Comparison of ENCODE assay signal across 24 cellular contexts in genomic region chr5:167593706-167594105, GRCh38.
"Had no signal": no experiment of that assay in that cellular context is flagged by ENCODE, and none has a peak within 500 bp of the region (broad histone marks: within the 10 kb centered on the region; RNA-seq: fewer than 3 reads in every experiment).

No MANE protein-coding gene starts in this region.

- H3K9me3 ChIP-seq: colonic mucosa, esophagus muscularis mucosa, esophagus squamous epithelium, gastrocnemius medialis, gastroesophageal sphincter, heart left ventricle, heart right ventricle had no signal

- H3K4me1 ChIP-seq: colonic mucosa, esophagus muscularis mucosa, esophagus squamous epithelium, foreskin keratinocyte, gastrocnemius medialis, gastroesophageal sphincter, heart left ventricle, heart right ventricle had no signal

- H3K27ac ChIP-seq: colonic mucosa, coronary artery, dorsolateral prefrontal cortex, epithelial cell of prostate, esophagus muscularis mucosa, esophagus squamous epithelium, foreskin keratinocyte, gastrocnemius medialis, gastroesophageal sphincter, heart left ventricle, heart right ventricle had no signal

- DNase-seq: colonic mucosa; cortex of kidney; dermis blood vessel endothelial cell; dorsolateral prefrontal cortex; effector CD4-positive, alpha-beta T cell; effector CD8-positive, alpha-beta T cell; effector memory CD4-positive, alpha-beta T cell; effector memory CD8-positive, alpha-beta T cell; endodermal cell; erythroblast; esophagus squamous epithelium; foreskin fibroblast; foreskin keratinocyte; foreskin melanocyte; gastrocnemius medialis; glutamatergic neuron; head of caudate nucleus; heart left ventricle; heart right ventricle had no signal

- H3K4me3 ChIP-seq: colonic mucosa, coronary artery, dorsolateral prefrontal cortex, esophagus muscularis mucosa, esophagus squamous epithelium, gastrocnemius medialis, gastroesophageal sphincter, heart left ventricle, heart right ventricle had no signal

- ATAC-seq: effector memory CD8-positive, alpha-beta T cell; esophagus mucosa; foreskin keratinocyte; gastrocnemius medialis; gastroesophageal sphincter; heart left ventricle; heart right ventricle had no signal

- H3K27me3 ChIP-seq: colonic mucosa, dorsolateral prefrontal cortex, esophagus muscularis mucosa, esophagus squamous epithelium, foreskin keratinocyte, gastrocnemius medialis, gastroesophageal sphincter, heart left ventricle, heart right ventricle had no signal

- H3K36me3 ChIP-seq: colonic mucosa, esophagus muscularis mucosa, esophagus squamous epithelium, gastrocnemius medialis, gastroesophageal sphincter, heart left ventricle, heart right ventricle had no signal
